Comparison of ENCODE assay signal across 8 cellular contexts in genomic region chr19:38649305-38650179, GRCh38. TPM values are rescaled to one million over a fixed set of nuclear protein-coding genes. Genes with fewer than 3 reads are reported as not detected.
DNase-seq lines count a peak whose midpoint lies in the region; ATAC-seq and TF ChIP-seq lines count a peak whose summit lies in the region.

No MANE protein-coding gene starts in this region.

- TF ChIP-seq CTCF in fibroblast of pulmonary artery (IDR thresholded peaks at IDR 0.05; ENCODE audit: low read length, missing control alignments) (no peak), osteocyte (IDR thresholded peaks at IDR 0.05) (no peak)

- H3K4me3 ChIP-seq in fibroblast of pulmonary artery (replicated peaks; ENCODE audit: low read depth, low read length) = peak overlapping the region; percentile 98

- peak overlapping the region; percentile 98 for H3K4me3 Mint-ChIP-seq in activated T-cell treated with anti-CD3 and anti-CD28 coated beads, Interleukin-2, amount 50 U/mL, for 24 hours
- peak overlapping the region; percentile 98 for H3K4me3 Mint-ChIP-seq in osteocyte (ENCODE audit: unreplicated experiment)

- no peak for DNase-seq in activated T-cell treated with anti-CD3 and anti-CD28 coated beads, Interleukin-2, amount 50 U/mL, for 24 hours
- no peak for DNase-seq in activated T-cell treated with anti-CD3 and anti-CD28 coated beads for 4 hours
- DNase-seq in SW480 (ENCODE audit: low spot score) = peak; percentile 86
- no peak for DNase-seq in fibroblast of pulmonary artery (ENCODE audit: low read depth)
- no peak for DNase-seq in osteocyte (ENCODE audit: extremely low spot score, unreplicated experiment)
- DNase-seq in GF-D8 (lab: John Stamatoyannopoulos, UW) = no peak

- H3K36me3 Mint-ChIP-seq in activated T-cell treated with anti-CD3 and anti-CD28 coated beads, Interleukin-2, amount 50 U/mL, for 24 hours (ENCODE audit: low read depth) = peaks cover 43% of the 10 kb centered on the region
- peaks cover 4% of the 10 kb centered on the region for H3K36me3 Mint-ChIP-seq in osteocyte (ENCODE audit: unreplicated experiment)

- no peaks in the 10 kb centered on the region for H3K9me3 Mint-ChIP-seq in activated T-cell treated with anti-CD3 and anti-CD28 coated beads, Interleukin-2, amount 50 U/mL, for 24 hours
- H3K9me3 Mint-ChIP-seq in osteocyte (ENCODE audit: unreplicated experiment) = no peaks in the 10 kb centered on the region

- H3K27me3 Mint-ChIP-seq in activated T-cell treated with anti-CD3 and anti-CD28 coated beads, Interleukin-2, amount 50 U/mL, for 24 hours = peaks cover 8% of the 10 kb centered on the region
- H3K27me3 Mint-ChIP-seq in osteocyte (ENCODE audit: unreplicated experiment) = no peaks in the 10 kb centered on the region

- H3K4me1 Mint-ChIP-seq in activated T-cell treated with anti-CD3 and anti-CD28 coated beads, Interleukin-2, amount 50 U/mL, for 24 hours (ENCODE audit: low read depth) = peaks cover 58% of the 10 kb centered on the region
- peaks cover 63% of the 10 kb centered on the region for H3K4me1 Mint-ChIP-seq in osteocyte (ENCODE audit: unreplicated experiment)

- peak overlapping the region; percentile 24 for H3K27ac Mint-ChIP-seq in activated T-cell treated with anti-CD3 and anti-CD28 coated beads, Interleukin-2, amount 50 U/mL, for 24 hours
- H3K27ac Mint-ChIP-seq in osteocyte (ENCODE audit: unreplicated experiment) = peak overlapping the region; percentile 99

- ATAC-seq in GM18502 (IDR thresholded peaks at IDR 0.05; ENCODE audit: poor library complexity, unreplicated experiment) = no peak
- no peak for ATAC-seq in GM19395 (IDR thresholded peaks at IDR 0.05; ENCODE audit: unreplicated experiment)

RNA-seq across cellular contexts. Expression of gene ACTN4, which starts 2.1 kb away (rescaled TPM):
- 525 and 560 TPM in 2 replicates for total RNA-seq in osteocyte

RNA-seq across cellular contexts. Expression of gene EIF3K, which starts 30.6 kb away (rescaled TPM):
- total RNA-seq in osteocyte = 258 and 262 TPM in 2 replicates

RNA-seq across cellular contexts. Expression of gene MAP4K1, which starts 31.8 kb away (rescaled TPM):
- total RNA-seq in osteocyte = 2.1 and 3.1 TPM in 2 replicates
